1 cellular context compared by ENCODE assay signal in genomic region chr2:89834306-89834705, GRCh38.
TF ChIP-seq lines count a peak whose summit lies in the region.

No MANE protein-coding gene starts in this region.

TF ChIP-seq in HepG2, 621 proteins besides CTCF, POLR2A, EP300 and RAD21:
- TF ChIP-seq TRIM22 (IDR thresholded peaks at IDR 0.05) (no peak), ZNF597 (CRISPR knock-in tag; IDR thresholded peaks at IDR 0.05) (no peak), SOX6 (IDR thresholded peaks at IDR 0.05) (peak; percentile 27; the same call in 1 of the 2 replicates), SOX6 (CRISPR knock-in tag; IDR thresholded peaks at IDR 0.05) (no peak), ZNF770 (CRISPR knock-in tag; IDR thresholded peaks at IDR 0.05) (no peak), ZNF230 (CRISPR knock-in tag; IDR thresholded peaks at IDR 0.05) (no peak), ZIK1 (CRISPR knock-in tag; IDR thresholded peaks at IDR 0.05; ENCODE audit: borderline replicate concordance, low read depth) (no peak), ZNF556 (CRISPR knock-in tag; IDR thresholded peaks at IDR 0.05; ENCODE audit: borderline replicate concordance) (no peak)
TF ChIP-seq in HepG2: peak in this region for 1.
